ENCODE assay signal across 11 cellular contexts in genomic region chr15:70818580-70818979, GRCh38.
"Had no signal": no experiment of that assay in that cellular context is flagged by ENCODE, and none has a peak within 500 bp of the region (broad histone marks: within the 10 kb centered on the region; RNA-seq: fewer than 3 reads in every experiment).

No MANE protein-coding gene starts in this region.

- H3K9me3 Mint-ChIP-seq: HFFc6 had no signal

- H3K27ac Mint-ChIP-seq: GM23338, H9, HFFc6 had no signal

- H3K27ac ChIP-seq: GM23248 had no signal

- ATAC-seq: GM23338, HCT116 had no signal

- H3K4me3 ChIP-seq: GM23248, GM23338, HAP-1 had no signal

- H3K9ac ChIP-seq: GM23248 had no signal

- H3K4me2 ChIP-seq: GM23338 had no signal

- H3K4me1 ChIP-seq: HAP-1 had no signal

- H2AFZ ChIP-seq: GM23248, GM23338 had no signal

- DNase-seq: GM23248, GOT3, H7, H9, HCEC 1CT, HFFc6 had no signal

- FAIRE-seq: H1, H54 had no signal

- H3K36me3 ChIP-seq: HAP-1 had no signal

- H3K4me3 Mint-ChIP-seq: GM23338, H9, HFFc6 had no signal
